ENCODE assay signal across 9 cellular contexts in genomic region chr2:47072728-47073191, GRCh38.
DNase-seq lines count a peak whose midpoint lies in the region; ATAC-seq and TF ChIP-seq lines count a peak whose summit lies in the region.
"Had no signal": no experiment of that assay in that cellular context is flagged by ENCODE, and none has a peak within 500 bp of the region (broad histone marks: within the 10 kb centered on the region; RNA-seq: fewer than 3 reads in every experiment).

No MANE protein-coding gene starts in this region.

- POLR2A ChIA-PET in naive thymus-derived CD4-positive, alpha-beta T cell (lab: Charles Lee) = no interaction called here

- no peaks in the 10 kb centered on the region for H3K27me3 Mint-ChIP-seq in stimulated activated naive CD8-positive, alpha-beta T cell treated with anti-CD3 and anti-CD28 coated beads, Interleukin-15, Interleukin-2, amounts not matched to agents 100 ng/mL and 50 ng/mL, for 24 hours
- no peaks in the 10 kb centered on the region for H3K27me3 Mint-ChIP-seq in stimulated activated naive CD8-positive, alpha-beta T cell treated with anti-CD3 and anti-CD28 coated beads, Interleukin-15, amount 100 ng/mL, for 72 hours
- no peaks in the 10 kb centered on the region for H3K27me3 Mint-ChIP-seq in naive thymus-derived CD4-positive, alpha-beta T cell
- no peaks in the 10 kb centered on the region for H3K27me3 Mint-ChIP-seq in activated CD4-positive, alpha-beta T cell treated with anti-CD3 and anti-CD28 coated beads, Interleukin-2, amount 10 ng/mL, durations not matched to agents 24 days and 14 days

- TF ChIP-seq CTCF in coronary artery (IDR thresholded peaks at IDR 0.05) = no peak

- H3K4me1 Mint-ChIP-seq in stimulated activated naive CD8-positive, alpha-beta T cell treated with anti-CD3 and anti-CD28 coated beads, Interleukin-15, Interleukin-2, amounts not matched to agents 100 ng/mL and 50 ng/mL, for 24 hours (ENCODE audit: low read depth) = peaks cover 43% of the 10 kb centered on the region
- H3K4me1 Mint-ChIP-seq in stimulated activated naive CD8-positive, alpha-beta T cell treated with anti-CD3 and anti-CD28 coated beads, Interleukin-15, amount 100 ng/mL, for 72 hours = peaks cover 55% of the 10 kb centered on the region
- H3K4me1 Mint-ChIP-seq in naive thymus-derived CD4-positive, alpha-beta T cell = peaks cover 21 to 43% (median 34%) of the 10 kb centered on the region in 7 donors
- peaks cover 22% of the 10 kb centered on the region for H3K4me1 Mint-ChIP-seq in activated CD4-positive, alpha-beta T cell treated with anti-CD3 and anti-CD28 coated beads, Interleukin-2, amount 10 ng/mL, durations not matched to agents 24 days and 14 days

- CTCF ChIA-PET in naive thymus-derived CD4-positive, alpha-beta T cell (lab: Charles Lee) = no interaction called here

- no peaks in the 10 kb centered on the region for H3K9me3 ChIP-seq in naive thymus-derived CD4-positive, alpha-beta T cell (ENCODE audit: control insufficient read depth in 2 of 3, low read length in 3 of 3)
- H3K9me3 ChIP-seq in aorta (ENCODE audit: control insufficient read depth, low read length) = no peaks in the 10 kb centered on the region

- peaks cover 25 to 27% of the 10 kb centered on the region in 2 donors for H3K4me1 ChIP-seq in naive thymus-derived CD4-positive, alpha-beta T cell (ENCODE audit: control insufficient read depth in 2 of 2, insufficient read depth in 2 of 2, low read length in 2 of 2)
- peaks cover 6% of the 10 kb centered on the region in 2 donors for H3K4me1 ChIP-seq in aorta (ENCODE audit: control insufficient read depth in 1 of 2, insufficient read depth in 2 of 2, low read length in 2 of 2)

- H3K27ac ChIP-seq in coronary artery (peak overlapping the region; percentile 97), aorta (ENCODE audit: low read depth in 1 of 2, low read length in 2 of 2) (peak overlapping the region; percentile 30 to 74)
- no peak overlapping the region for H3K27ac ChIP-seq in naive thymus-derived CD4-positive, alpha-beta T cell (ENCODE audit: low read depth, low read length)
- H3K27ac ChIP-seq: hepatocyte had no signal

- H3K27ac Mint-ChIP-seq in stimulated activated naive CD8-positive, alpha-beta T cell treated with anti-CD3 and anti-CD28 coated beads, Interleukin-15, Interleukin-2, amounts not matched to agents 100 ng/mL and 50 ng/mL, for 24 hours = peak overlapping the region; percentile 86
- H3K27ac Mint-ChIP-seq in stimulated activated naive CD8-positive, alpha-beta T cell treated with anti-CD3 and anti-CD28 coated beads, Interleukin-15, amount 100 ng/mL, for 72 hours = peak overlapping the region in 1 of 2 donors; percentile 19
- H3K27ac Mint-ChIP-seq in naive thymus-derived CD4-positive, alpha-beta T cell = peak overlapping the region; percentile 0 to 94 (median 90)
- H3K27ac Mint-ChIP-seq in activated CD4-positive, alpha-beta T cell treated with anti-CD3 and anti-CD28 coated beads, Interleukin-2, amount 10 ng/mL, durations not matched to agents 24 days and 14 days = no peak overlapping the region

- H3K4me3 ChIP-seq in coronary artery = peak overlapping the region; percentile 33
- no peak overlapping the region for H3K4me3 ChIP-seq in naive thymus-derived CD4-positive, alpha-beta T cell (ENCODE audit: low read length)
- H3K4me3 ChIP-seq in aorta (ENCODE audit: low read length in 2 of 2) = no peak overlapping the region
- H3K4me3 ChIP-seq: hepatocyte had no signal

- DNase-seq in stimulated activated naive CD8-positive, alpha-beta T cell treated with anti-CD3 and anti-CD28 coated beads, Interleukin-15, amount 100 ng/mL, for 72 hours = no peak
- DNase-seq in coronary artery (ENCODE audit: low spot score) (no peak), aorta (peak in 1 of 2 donors; percentile 88), NCI-H2081 (lab: John Stamatoyannopoulos, UW) (no peak)
- DNase-seq in naive thymus-derived CD4-positive, alpha-beta T cell = no peak
- no peak for DNase-seq in activated CD4-positive, alpha-beta T cell treated with anti-CD3 and anti-CD28 coated beads, Interleukin-2, amount 10 ng/mL, durations not matched to agents 24 days and 14 days

- WGBS in aorta, 2 donors = 75 to 78% methylated on average over 9 of the region's 9 CpGs

- ATAC-seq in stimulated activated naive CD8-positive, alpha-beta T cell treated with anti-CD3 and anti-CD28 coated beads, Interleukin-15, amount 100 ng/mL, for 72 hours = no peak
- ATAC-seq in naive thymus-derived CD4-positive, alpha-beta T cell = peak; percentile 77
- ATAC-seq in aorta (ENCODE audit: low FRiP score) (peak; percentile 27), HG03521 (IDR thresholded peaks at IDR 0.05; ENCODE audit: unreplicated experiment) (no peak)

- H3K27me3 ChIP-seq in naive thymus-derived CD4-positive, alpha-beta T cell (ENCODE audit: control insufficient read depth in 2 of 2, insufficient read depth in 2 of 2, low read length in 2 of 2) = no peaks in the 10 kb centered on the region
- no peaks in the 10 kb centered on the region for H3K27me3 ChIP-seq in aorta (ENCODE audit: control insufficient read depth in 1 of 2, insufficient read depth in 2 of 2, low read length in 1 of 2)
- H3K27me3 ChIP-seq: hepatocyte had no signal

- no peaks in the 10 kb centered on the region for H3K9me3 Mint-ChIP-seq in stimulated activated naive CD8-positive, alpha-beta T cell treated with anti-CD3 and anti-CD28 coated beads, Interleukin-15, Interleukin-2, amounts not matched to agents 100 ng/mL and 50 ng/mL, for 24 hours
- H3K9me3 Mint-ChIP-seq in stimulated activated naive CD8-positive, alpha-beta T cell treated with anti-CD3 and anti-CD28 coated beads, Interleukin-15, amount 100 ng/mL, for 72 hours = no peaks in the 10 kb centered on the region
- peaks cover 0 to 3% (median 0%) of the 10 kb centered on the region in 11 donors for H3K9me3 Mint-ChIP-seq in naive thymus-derived CD4-positive, alpha-beta T cell
- no peaks in the 10 kb centered on the region for H3K9me3 Mint-ChIP-seq in activated CD4-positive, alpha-beta T cell treated with anti-CD3 and anti-CD28 coated beads, Interleukin-2, amount 10 ng/mL, durations not matched to agents 24 days and 14 days

- H3K4me3 Mint-ChIP-seq in stimulated activated naive CD8-positive, alpha-beta T cell treated with anti-CD3 and anti-CD28 coated beads, Interleukin-15, Interleukin-2, amounts not matched to agents 100 ng/mL and 50 ng/mL, for 24 hours = no peak overlapping the region
- no peak overlapping the region for H3K4me3 Mint-ChIP-seq in stimulated activated naive CD8-positive, alpha-beta T cell treated with anti-CD3 and anti-CD28 coated beads, Interleukin-15, amount 100 ng/mL, for 72 hours
- peak overlapping the region in 1 of 10 donors; percentile 54 for H3K4me3 Mint-ChIP-seq in naive thymus-derived CD4-positive, alpha-beta T cell
- no peak overlapping the region for H3K4me3 Mint-ChIP-seq in activated CD4-positive, alpha-beta T cell treated with anti-CD3 and anti-CD28 coated beads, Interleukin-2, amount 10 ng/mL, durations not matched to agents 24 days and 14 days

- peaks cover 0 to 18% (median 0%) of the 10 kb centered on the region in 3 experiments for H3K36me3 ChIP-seq in naive thymus-derived CD4-positive, alpha-beta T cell (ENCODE audit: control insufficient read depth in 2 of 3, insufficient read depth in 3 of 3, low read length in 3 of 3)
- H3K36me3 ChIP-seq in aorta (ENCODE audit: control insufficient read depth in 1 of 2, insufficient read depth in 2 of 2, low read length in 1 of 2) = no peaks in the 10 kb centered on the region

- peaks cover 2% of the 10 kb centered on the region for H3K36me3 Mint-ChIP-seq in stimulated activated naive CD8-positive, alpha-beta T cell treated with anti-CD3 and anti-CD28 coated beads, Interleukin-15, Interleukin-2, amounts not matched to agents 100 ng/mL and 50 ng/mL, for 24 hours (ENCODE audit: low read depth)
- H3K36me3 Mint-ChIP-seq in naive thymus-derived CD4-positive, alpha-beta T cell = peaks cover 0 to 14% (median 4%) of the 10 kb centered on the region in 5 donors
- peaks cover 25% of the 10 kb centered on the region for H3K36me3 Mint-ChIP-seq in activated CD4-positive, alpha-beta T cell treated with anti-CD3 and anti-CD28 coated beads, Interleukin-2, amount 10 ng/mL, durations not matched to agents 24 days and 14 days (ENCODE audit: low read depth)

- intact Hi-C loops in naive thymus-derived CD4-positive, alpha-beta T cell (cut with micrococcal nuclease) = no loop called here
- intact Hi-C loops in aorta (cut with DNase I) = no loop called here
- intact Hi-C loops in activated CD4-positive, alpha-beta T cell treated with anti-CD3 and anti-CD28 coated beads, Interleukin-2, amount 10 ng/mL, durations not matched to agents 24 days and 14 days (cut with micrococcal nuclease) = no loop called here

Comparison
In these comparisons a context has a peak if more than half of its experiments do, and no peak if none do; other contexts are left out.
1. ATAC-seq: peak in naive thymus-derived CD4-positive, alpha-beta T cell (single experiment) and aorta (single experiment); none in stimulated activated naive CD8-positive, alpha-beta T cell treated with anti-CD3 and anti-CD28 coated beads, Interleukin-15, amount 100 ng/mL, for 72 hours (single experiment) and HG03521 (single experiment).